2 cellular contexts compared by ENCODE assay signal in the genomic region with DNA sequence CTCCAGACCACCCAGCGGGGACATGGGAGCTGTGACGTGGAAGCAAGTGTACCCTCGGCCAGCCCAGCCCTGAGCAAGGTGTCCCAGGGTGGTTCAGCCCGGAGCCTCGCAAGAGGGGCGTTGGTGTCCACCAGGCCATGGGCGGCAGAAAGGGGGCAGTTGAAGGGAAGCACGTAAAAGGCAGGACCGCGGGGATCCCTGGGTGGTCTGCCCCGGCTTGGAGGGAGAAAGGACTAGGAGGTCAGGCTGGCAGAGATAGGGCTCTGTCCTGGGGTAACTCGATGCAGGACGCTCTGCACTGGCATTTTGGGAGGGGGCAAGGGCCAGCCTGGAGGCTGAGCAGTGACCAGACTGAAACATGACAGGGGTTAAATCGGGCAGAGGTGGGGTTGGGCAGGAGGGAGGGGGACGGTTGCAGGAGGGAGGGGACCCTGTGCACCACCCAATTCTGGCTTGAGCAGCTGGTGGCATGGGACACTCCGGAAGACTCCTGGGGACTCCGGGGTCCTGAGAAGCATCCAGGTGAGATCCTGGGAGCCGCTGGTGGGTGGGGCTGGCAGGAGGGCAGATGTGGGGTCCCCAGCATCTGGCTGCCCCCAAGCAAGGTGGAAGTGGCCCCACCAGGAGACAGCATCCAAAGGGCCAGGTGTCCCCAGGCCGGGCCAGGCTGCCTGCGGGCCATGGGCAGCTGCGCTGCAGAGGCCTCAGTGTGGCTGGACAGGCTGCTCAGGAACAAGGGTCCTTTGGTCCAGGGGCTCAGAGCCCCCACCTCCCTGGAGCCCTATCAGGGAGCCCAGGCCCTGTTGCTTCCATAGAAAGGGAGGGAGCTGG.
TF ChIP-seq lines count a peak whose summit lies in the region.

No MANE protein-coding gene starts in this region.

TF ChIP-seq in A549, 52 proteins besides CTCF, POLR2A, EP300 and RAD21:
- TF ChIP-seq, protein P1, sequence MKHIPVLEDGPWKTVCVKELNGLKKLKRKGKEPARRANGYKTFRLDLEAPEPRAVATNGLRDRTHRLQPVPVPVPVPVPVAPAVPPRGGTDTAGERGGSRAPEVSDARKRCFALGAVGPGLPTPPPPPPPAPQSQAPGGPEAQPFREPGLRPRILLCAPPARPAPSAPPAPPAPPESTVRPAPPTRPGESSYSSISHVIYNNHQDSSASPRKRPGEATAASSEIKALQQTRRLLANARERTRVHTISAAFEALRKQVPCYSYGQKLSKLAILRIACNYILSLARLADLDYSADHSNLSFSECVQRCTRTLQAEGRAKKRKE (CRISPR knock-in tag; IDR thresholded peaks at IDR 0.05; ENCODE audit: low read depth), result 0 out of 2 replicates have a peak, but pooled peaks have one; percentile 4
- TF ChIP-seq PHF8 (IDR thresholded peaks at IDR 0.05; ENCODE audit: borderline replicate concordance, low read depth), result no peak
- TF ChIP-seq HOXB5 (CRISPR knock-in tag; IDR thresholded peaks at IDR 0.05), result peak; percentile 31; the same call in 1 of the 2 replicates
- TF ChIP-seq NPAS2 (CRISPR knock-in tag; IDR thresholded peaks at IDR 0.05; ENCODE audit: borderline replicate concordance), result 0 out of 2 replicates have a peak, but pooled peaks have one; percentile 33
- TF ChIP-seq CEBPB (IDR thresholded peaks at IDR 0.05), result no peak
- TF ChIP-seq, protein P2, sequence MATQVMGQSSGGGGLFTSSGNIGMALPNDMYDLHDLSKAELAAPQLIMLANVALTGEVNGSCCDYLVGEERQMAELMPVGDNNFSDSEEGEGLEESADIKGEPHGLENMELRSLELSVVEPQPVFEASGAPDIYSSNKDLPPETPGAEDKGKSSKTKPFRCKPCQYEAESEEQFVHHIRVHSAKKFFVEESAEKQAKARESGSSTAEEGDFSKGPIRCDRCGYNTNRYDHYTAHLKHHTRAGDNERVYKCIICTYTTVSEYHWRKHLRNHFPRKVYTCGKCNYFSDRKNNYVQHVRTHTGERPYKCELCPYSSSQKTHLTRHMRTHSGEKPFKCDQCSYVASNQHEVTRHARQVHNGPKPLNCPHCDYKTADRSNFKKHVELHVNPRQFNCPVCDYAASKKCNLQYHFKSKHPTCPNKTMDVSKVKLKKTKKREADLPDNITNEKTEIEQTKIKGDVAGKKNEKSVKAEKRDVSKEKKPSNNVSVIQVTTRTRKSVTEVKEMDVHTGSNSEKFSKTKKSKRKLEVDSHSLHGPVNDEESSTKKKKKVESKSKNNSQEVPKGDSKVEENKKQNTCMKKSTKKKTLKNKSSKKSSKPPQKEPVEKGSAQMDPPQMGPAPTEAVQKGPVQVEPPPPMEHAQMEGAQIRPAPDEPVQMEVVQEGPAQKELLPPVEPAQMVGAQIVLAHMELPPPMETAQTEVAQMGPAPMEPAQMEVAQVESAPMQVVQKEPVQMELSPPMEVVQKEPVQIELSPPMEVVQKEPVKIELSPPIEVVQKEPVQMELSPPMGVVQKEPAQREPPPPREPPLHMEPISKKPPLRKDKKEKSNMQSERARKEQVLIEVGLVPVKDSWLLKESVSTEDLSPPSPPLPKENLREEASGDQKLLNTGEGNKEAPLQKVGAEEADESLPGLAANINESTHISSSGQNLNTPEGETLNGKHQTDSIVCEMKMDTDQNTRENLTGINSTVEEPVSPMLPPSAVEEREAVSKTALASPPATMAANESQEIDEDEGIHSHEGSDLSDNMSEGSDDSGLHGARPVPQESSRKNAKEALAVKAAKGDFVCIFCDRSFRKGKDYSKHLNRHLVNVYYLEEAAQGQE (IDR thresholded peaks at IDR 0.05), result no peak

TF ChIP-seq in HCT116, 20 proteins besides CTCF, POLR2A, EP300 and RAD21:
- TF ChIP-seq, protein P2 (IDR thresholded peaks at IDR 0.05; ENCODE audit: low read depth), result no peak
- TF ChIP-seq SRF (IDR thresholded peaks at IDR 0.05; ENCODE audit: low read depth) (no peak), SIN3A (IDR thresholded peaks at IDR 0.05; ENCODE audit: low read depth) (no peak), JUND (IDR thresholded peaks at IDR 0.05) (no peak), YY1 (IDR thresholded peaks at IDR 0.05; ENCODE audit: extremely low read depth, insufficient replicate concordance, low read depth, low read length) (no peak), ELF1 (IDR thresholded peaks at IDR 0.05; ENCODE audit: borderline replicate concordance, low read depth) (no peak), EGR1 (IDR thresholded peaks at IDR 0.05; ENCODE audit: low read depth) (no peak), ZNF274 (IDR thresholded peaks at IDR 0.05; ENCODE audit: low read depth, low read length) (no peak)
- TF ChIP-seq, protein P3, sequence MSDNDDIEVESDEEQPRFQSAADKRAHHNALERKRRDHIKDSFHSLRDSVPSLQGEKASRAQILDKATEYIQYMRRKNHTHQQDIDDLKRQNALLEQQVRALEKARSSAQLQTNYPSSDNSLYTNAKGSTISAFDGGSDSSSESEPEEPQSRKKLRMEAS (IDR thresholded peaks at IDR 0.05), result no peak
- TF ChIP-seq, protein P4, sequence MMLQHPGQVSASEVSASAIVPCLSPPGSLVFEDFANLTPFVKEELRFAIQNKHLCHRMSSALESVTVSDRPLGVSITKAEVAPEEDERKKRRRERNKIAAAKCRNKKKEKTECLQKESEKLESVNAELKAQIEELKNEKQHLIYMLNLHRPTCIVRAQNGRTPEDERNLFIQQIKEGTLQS (IDR thresholded peaks at IDR 0.05), result no peak
